8 cellular contexts compared by ENCODE assay signal in genomic region chr2:74843371-74844298, GRCh38. TPM values are rescaled to one million over a fixed set of nuclear protein-coding genes. Genes with fewer than 3 reads are reported as not detected.
A peak's percentile ranks its signal among the peaks of the same experiment; 100 is the strongest.
DNase-seq lines count a peak whose midpoint lies in the region; ATAC-seq and TF ChIP-seq lines count a peak whose summit lies in the region.

No MANE protein-coding gene starts in this region.

- H3K27me3 Mint-ChIP-seq in osteocyte (ENCODE audit: unreplicated experiment) = no peaks in the 10 kb centered on the region

- DNase-seq in A172 (ENCODE audit: low spot score) (peak; percentile 81), RWPE1 (ENCODE audit: low spot score) (no peak), dermis blood vessel endothelial cell (peak; percentile 68), osteocyte (ENCODE audit: extremely low spot score, unreplicated experiment) (no peak), cortex of kidney (lab: John Stamatoyannopoulos, UW) (no peak), lower leg skin (ENCODE audit: low spot score in 2 of 2) (no peak)

- ATAC-seq in GM18519 (IDR thresholded peaks at IDR 0.05; ENCODE audit: low FRiP score, unreplicated experiment) (peak; percentile 93), HG02981 (IDR thresholded peaks at IDR 0.05; ENCODE audit: unreplicated experiment) (peak; percentile 89)

- no peaks in the 10 kb centered on the region for H3K9me3 Mint-ChIP-seq in osteocyte (ENCODE audit: unreplicated experiment)

- TF ChIP-seq CTCF in RWPE1 (conservative IDR thresholded peaks at IDR 0.05; ENCODE audit: low read depth) = no peak
- TF ChIP-seq CTCF in osteocyte (IDR thresholded peaks at IDR 0.05) = no peak
- no peak for TF ChIP-seq CTCF in lower leg skin (IDR thresholded peaks at IDR 0.05)

- H3K36me3 Mint-ChIP-seq in osteocyte (ENCODE audit: unreplicated experiment) = no peaks in the 10 kb centered on the region

- no peak overlapping the region for H3K4me3 ChIP-seq in lower leg skin (ENCODE audit: low read depth, poor library complexity, severe bottlenecking)

- peaks cover 44% of the 10 kb centered on the region for H3K4me1 Mint-ChIP-seq in osteocyte (ENCODE audit: unreplicated experiment)

- peak overlapping the region; percentile 99 for H3K27ac Mint-ChIP-seq in osteocyte (ENCODE audit: unreplicated experiment)

- H3K4me3 Mint-ChIP-seq in osteocyte (ENCODE audit: unreplicated experiment) = peak overlapping the region; percentile 47

- intact Hi-C loops in lower leg skin (cut with DNase I; ENCODE audit: low total_unique reads) = no loop called here

- peak overlapping the region; percentile 94 for H3K27ac ChIP-seq in RWPE1

- POLR2A ChIA-PET in RWPE1 (lab: Yijun Ruan, JAX; ENCODE audit: low non-redundant PET) = interaction anchor here (0.8 kb wide), 1 partner anchor 10 kb away, joined by 3 read pairs; the partner anchor contains the start of gene HK2

- whole genome bisulfite sequencing in lower leg skin, 2 donors = 51 to 55% methylated on average over 5 of the region's 5 CpGs

- TF ChIP-seq POLR2A in lower leg skin (IDR thresholded peaks at IDR 0.05) = no peak

- CTCF ChIA-PET in RWPE1 (lab: Yijun Ruan, JAX) = interaction anchor here (1.7 kb wide), 1 partner anchor 128 kb away, joined by 3 read pairs; no protein-coding TSS in a partner anchor

RNA-seq across cellular contexts. Expression of gene HK2, which starts 9.7 kb away (rescaled TPM):
- 0.09 and 1.0 TPM in 2 replicates for total RNA-seq in A172 (2014; rRNA removed; shearing (Covaris generic))
- total RNA-seq in dermis blood vessel endothelial cell (3.1 and 7.6 TPM in 2 replicates), osteocyte (13.8 and 14.1 TPM in 2 replicates), lower leg skin (10 to 100 TPM; 22.4 to 27.3 (median 25.8) TPM)

Comparison
In these comparisons a context has a peak if more than half of its experiments do, and no peak if none do; other contexts are left out.
1. DNase-seq: peak in A172 (single experiment) and dermis blood vessel endothelial cell (single experiment); none in RWPE1 (single experiment), osteocyte (single experiment), cortex of kidney (single experiment) and lower leg skin (0 of 2).